Comparison of ENCODE assay signal across 23 cellular contexts in genomic region chr13:106836186-106836802, GRCh38.
DNase-seq lines count a peak whose midpoint lies in the region; ATAC-seq, FAIRE-seq and TF ChIP-seq lines count a peak whose summit lies in the region.
"Had no signal": no experiment of that assay in that cellular context is flagged by ENCODE, and none has a peak within 500 bp of the region (broad histone marks: within the 10 kb centered on the region; RNA-seq: fewer than 3 reads in every experiment).

No MANE protein-coding gene starts in this region.

- no peak overlapping the region for H3K27ac Mint-ChIP-seq in stimulated activated memory B cell treated with anti-CD40 and anti-IgM and Interleukin-4, amounts not matched to agents 10 μg/mL and 1 μg/mL and 100 μg/mL, for 72 hours
- no peak overlapping the region for H3K27ac Mint-ChIP-seq in CD14-positive monocyte
- H3K27ac Mint-ChIP-seq: CD4-positive, alpha-beta memory T cell; CD4-positive, CD25-positive, alpha-beta regulatory T cell; CD8-positive, alpha-beta memory T cell had no signal

- 29 to 31% methylated on average over 4 of the region's 4 CpGs for WGBS in pancreas, 2 donors
- WGBS in body of pancreas, 2 donors = 28 to 29% methylated on average over 4 of the region's 4 CpGs

- H3K9me1 ChIP-seq in endothelial cell of umbilical vein (replicated peaks; ENCODE audit: control insufficient read depth, extremely low read depth, insufficient read depth, low read length) = no peaks in the 10 kb centered on the region

- POLR2A ChIA-PET in HEK293 (lab: Yijun Ruan, JAX) = no interaction called here
- POLR2A ChIA-PET in endothelial cell of umbilical vein (lab: Charles Lee) = no interaction called here

- H3K9me3 Mint-ChIP-seq in stimulated activated memory B cell treated with anti-CD40 and anti-IgM and Interleukin-4, amounts not matched to agents 10 μg/mL and 1 μg/mL and 100 μg/mL, for 72 hours = peaks cover 5% of the 10 kb centered on the region
- H3K9me3 Mint-ChIP-seq in CD14-positive monocyte = peaks cover 0 to 15% (median 6%) of the 10 kb centered on the region in 7 donors

- H3K4me2 ChIP-seq in BLaER1 (peak overlapping the region; percentile 70; the same call in 1 of the 2 replicates), endothelial cell of umbilical vein (ENCODE audit: insufficient read depth, low read length) (no peak overlapping the region)

- no peak overlapping the region for H3K9ac ChIP-seq in BLaER1
- H3K9ac ChIP-seq in endothelial cell of umbilical vein (replicated peaks; ENCODE audit: extremely low read depth, insufficient read depth, low read length) = no peak overlapping the region
- H3K9ac ChIP-seq: BLaER1 treated with 17β-estradiol and CSF1 and Interleukin-3, amounts not matched to agents 10 nM and 100 nM had no signal

- FAIRE-seq in endothelial cell of umbilical vein (lab: Jason Lieb, UNC) = no peak
- no peak for FAIRE-seq in pancreas (lab: Jason Lieb, UNC)
- FAIRE-seq: A204.1, D721Med, G401.6, GM12891 had no signal

- H2AFZ ChIP-seq in endothelial cell of umbilical vein (ENCODE audit: low read depth, low read length) = no peak overlapping the region

- TF ChIP-seq POLR2A in endothelial cell of umbilical vein (IDR thresholded peaks at IDR 0.05; ENCODE audit: low read depth, low read length) (no peak), body of pancreas (IDR thresholded peaks at IDR 0.05) (no peak)

- H3K4me1 ChIP-seq in BLaER1 (peaks cover 19% of the 10 kb centered on the region), HEK293 (ENCODE audit: control insufficient read depth, insufficient read depth, low read length) (no peaks in the 10 kb centered on the region), endothelial cell of umbilical vein (ENCODE audit: control insufficient read depth, extremely low read depth, insufficient read depth, low read length) (no peaks in the 10 kb centered on the region), pancreas (peaks cover 0 to 5% (median 5%) of the 10 kb centered on the region in 3 donors), body of pancreas (peaks cover 17% of the 10 kb centered on the region)
- H3K4me1 ChIP-seq: BE2C had no signal

- no peaks in the 10 kb centered on the region for H3K79me2 ChIP-seq in endothelial cell of umbilical vein (ENCODE audit: control insufficient read depth, insufficient read depth, low read length)

- ATAC-seq in pancreas (peak; percentile 34 to 65 (median 48)), body of pancreas (no peak)
- no peak for ATAC-seq in stimulated activated memory B cell treated with anti-CD40 and anti-IgM and Interleukin-4, amounts not matched to agents 10 μg/mL and 1 μg/mL and 100 μg/mL, for 72 hours

- H3K9me3 ChIP-seq in BLaER1 = peaks cover 18% of the 10 kb centered on the region
- H3K9me3 ChIP-seq in HEK293 (ENCODE audit: control insufficient read depth, insufficient read depth, low read depth, low read length) = no peaks in the 10 kb centered on the region
- no peaks in the 10 kb centered on the region for H3K9me3 ChIP-seq in endothelial cell of umbilical vein (replicated peaks; ENCODE audit: control insufficient read depth, insufficient read depth, low read length)
- H3K9me3 ChIP-seq in pancreas = no peaks in the 10 kb centered on the region
- H3K9me3 ChIP-seq in body of pancreas = no peaks in the 10 kb centered on the region
- H3K9me3 ChIP-seq: BE2C had no signal

- DNase-seq in endothelial cell of umbilical vein (ENCODE audit: low read depth, low spot score) (no peak), pancreas (no peak), D341Med (ENCODE audit: low spot score) (no peak), CD14-positive monocyte (ENCODE audit: low spot score) (no peak), body of pancreas (no peak)
- DNase-seq: 8988T; ACHN; BE2C; CD4-positive, alpha-beta memory T cell; CD4-positive, CD25-positive, alpha-beta regulatory T cell; CD8-positive, alpha-beta memory T cell; COR-L47; DMS79 treated with DMSO at 0.1 percent for 48 hours; GF-D8 had no signal

- H3K36me3 ChIP-seq in BLaER1 (no peaks in the 10 kb centered on the region), HEK293 (ENCODE audit: control insufficient read depth in 2 of 2, insufficient read depth in 1 of 2, low read length in 2 of 2) (no peaks in the 10 kb centered on the region), endothelial cell of umbilical vein (ENCODE audit: control insufficient read depth in 2 of 2, extremely low read depth in 1 of 2, insufficient read depth in 2 of 2, low read length in 2 of 2) (no peaks in the 10 kb centered on the region), pancreas (no peaks in the 10 kb centered on the region), body of pancreas (replicated peaks in 1 of 2; ENCODE audit: insufficient read depth in 1 of 2, low read depth in 2 of 2) (no peaks in the 10 kb centered on the region)
- H3K36me3 ChIP-seq: BE2C; BLaER1 treated with 17β-estradiol and CSF1 and Interleukin-3, amounts not matched to agents 10 nM and 100 nM had no signal

- no peaks in the 10 kb centered on the region for H3K27me3 Mint-ChIP-seq in stimulated activated memory B cell treated with anti-CD40 and anti-IgM and Interleukin-4, amounts not matched to agents 10 μg/mL and 1 μg/mL and 100 μg/mL, for 72 hours
- no peaks in the 10 kb centered on the region for H3K27me3 Mint-ChIP-seq in CD14-positive monocyte (ENCODE audit: low read depth in 3 of 3)
- H3K27me3 Mint-ChIP-seq: CD4-positive, alpha-beta memory T cell; CD4-positive, CD25-positive, alpha-beta regulatory T cell; CD8-positive, alpha-beta memory T cell had no signal

- intact Hi-C loops in endothelial cell of umbilical vein (cut with micrococcal nuclease) = no loop called here
- intact Hi-C loops in pancreas (cut with DNase I) = no loop called here
- intact Hi-C loops in CD14-positive monocyte (cut with micrococcal nuclease) = no loop called here
- intact Hi-C loops in body of pancreas (cut with DNase I) = no loop called here

- BruUV-seq in endothelial cell of umbilical vein (replicated peaks; lab: Mats Ljungman, UMichigan) = no TSS peak

- no peak overlapping the region for H3K4me3 Mint-ChIP-seq in stimulated activated memory B cell treated with anti-CD40 and anti-IgM and Interleukin-4, amounts not matched to agents 10 μg/mL and 1 μg/mL and 100 μg/mL, for 72 hours
- no peak overlapping the region for H3K4me3 Mint-ChIP-seq in CD14-positive monocyte
- H3K4me3 Mint-ChIP-seq: CD4-positive, alpha-beta memory T cell; CD4-positive, CD25-positive, alpha-beta regulatory T cell; CD8-positive, alpha-beta memory T cell had no signal

- H4K20me1 ChIP-seq in BLaER1 = no peaks in the 10 kb centered on the region
- H4K20me1 ChIP-seq in endothelial cell of umbilical vein (replicated peaks; ENCODE audit: control insufficient read depth, extremely low read depth, insufficient read depth, low read length) = no peaks in the 10 kb centered on the region
- H4K20me1 ChIP-seq: BLaER1 treated with 17β-estradiol and CSF1 and Interleukin-3, amounts not matched to agents 10 nM and 100 nM had no signal

- no peak for TF ChIP-seq CTCF in HEK293 (tag by site-specific recombination; IDR thresholded peaks at IDR 0.05)
- TF ChIP-seq CTCF in endothelial cell of umbilical vein (IDR thresholded peaks at IDR 0.05; ENCODE audit: extremely low read depth in 1 of 2, insufficient read depth in 1 of 2, low read depth in 1 of 2, low read length in 2 of 2) = no peak
- TF ChIP-seq CTCF in pancreas (IDR thresholded peaks at IDR 0.05) = no peak
- TF ChIP-seq CTCF in CD14-positive monocyte (IDR thresholded peaks at IDR 0.05) = no peak
- TF ChIP-seq CTCF in body of pancreas (IDR thresholded peaks at IDR 0.05) = no peak

- no peaks in the 10 kb centered on the region for H3K36me3 Mint-ChIP-seq in stimulated activated memory B cell treated with anti-CD40 and anti-IgM and Interleukin-4, amounts not matched to agents 10 μg/mL and 1 μg/mL and 100 μg/mL, for 72 hours
- H3K36me3 Mint-ChIP-seq in CD14-positive monocyte = no peaks in the 10 kb centered on the region
- H3K36me3 Mint-ChIP-seq: CD4-positive, alpha-beta memory T cell; CD4-positive, CD25-positive, alpha-beta regulatory T cell; CD8-positive, alpha-beta memory T cell had no signal

- H3K4me3 ChIP-seq in BLaER1 (no peak overlapping the region), HEK293 (ENCODE audit: low read depth, low read length) (no peak overlapping the region), endothelial cell of umbilical vein (replicated peaks in 1 of 3; ENCODE audit: insufficient read depth in 1 of 3, low read depth in 1 of 3, low read length in 3 of 3) (no peak overlapping the region), pancreas (no peak overlapping the region), body of pancreas (no peak overlapping the region)
- H3K4me3 ChIP-seq: BLaER1 treated with 17β-estradiol and CSF1 and Interleukin-3, amounts not matched to agents 10 nM and 100 nM had no signal

- dilution Hi-C loops in endothelial cell of umbilical vein (cut with MboI; ENCODE audit: extremely low pct_ligation_motif_present, low sequenced_read_pairs) = no loop called here

- H3K27ac ChIP-seq in BLaER1 (no peak overlapping the region), HEK293 (ENCODE audit: extremely low read depth, low read depth, low read length) (no peak overlapping the region), endothelial cell of umbilical vein (ENCODE audit: insufficient read depth, low read depth, low read length) (no peak overlapping the region), pancreas (no peak overlapping the region), body of pancreas (peak overlapping the region in 2 of 4 donors; percentile 12 to 31)
- H3K27ac ChIP-seq: BLaER1 treated with 17β-estradiol and CSF1 and Interleukin-3, amounts not matched to agents 10 nM and 100 nM; C4-2B had no signal

- no peaks in the 10 kb centered on the region for H3K4me1 Mint-ChIP-seq in stimulated activated memory B cell treated with anti-CD40 and anti-IgM and Interleukin-4, amounts not matched to agents 10 μg/mL and 1 μg/mL and 100 μg/mL, for 72 hours
- H3K4me1 Mint-ChIP-seq in CD14-positive monocyte = no peaks in the 10 kb centered on the region
- H3K4me1 Mint-ChIP-seq: CD4-positive, alpha-beta memory T cell; CD4-positive, CD25-positive, alpha-beta regulatory T cell; CD8-positive, alpha-beta memory T cell had no signal

- H3K27me3 ChIP-seq in BLaER1 (no peaks in the 10 kb centered on the region), endothelial cell of umbilical vein (ENCODE audit: control insufficient read depth in 2 of 2, insufficient read depth in 2 of 2, low read length in 2 of 2) (no peaks in the 10 kb centered on the region), pancreas (no peaks in the 10 kb centered on the region), body of pancreas (no peaks in the 10 kb centered on the region)
- H3K27me3 ChIP-seq: BLaER1 treated with 17β-estradiol and CSF1 and Interleukin-3, amounts not matched to agents 10 nM and 100 nM had no signal

- CTCF ChIA-PET in HEK293 (lab: Yijun Ruan, JAX) (interaction anchor here (0.9 kb wide), 1 partner anchor 38 kb away, joined by 4 read pairs; no protein-coding TSS in a partner anchor), endothelial cell of umbilical vein (lab: Charles Lee) (no interaction called here)

TF ChIP-seq in endothelial cell of umbilical vein, 7 proteins besides CTCF, POLR2A, EP300 and RAD21 (continues in another document):
- no peak for TF ChIP-seq GATA2 (IDR thresholded peaks at IDR 0.05; ENCODE audit: insufficient read depth, insufficient read length, low read depth, low read length)
- peak; percentile 14 for TF ChIP-seq JUN (IDR thresholded peaks at IDR 0.05; ENCODE audit: borderline replicate concordance, insufficient read depth, insufficient read length, low read depth)
- no peak for TF ChIP-seq MYC (IDR thresholded peaks at IDR 0.05; ENCODE audit: low read depth, low read length)

Comparison
In these comparisons a context has a peak if more than half of its experiments do, and no peak if none do; other contexts are left out.
1. ATAC-seq: peak in pancreas (4 of 4); none in stimulated activated memory B cell treated with anti-CD40 and anti-IgM and Interleukin-4, amounts not matched to agents 10 μg/mL and 1 μg/mL and 100 μg/mL, for 72 hours (single experiment) and body of pancreas (single experiment).